Comparison of ENCODE assay signal across 8 cellular contexts in the genomic region with DNA sequence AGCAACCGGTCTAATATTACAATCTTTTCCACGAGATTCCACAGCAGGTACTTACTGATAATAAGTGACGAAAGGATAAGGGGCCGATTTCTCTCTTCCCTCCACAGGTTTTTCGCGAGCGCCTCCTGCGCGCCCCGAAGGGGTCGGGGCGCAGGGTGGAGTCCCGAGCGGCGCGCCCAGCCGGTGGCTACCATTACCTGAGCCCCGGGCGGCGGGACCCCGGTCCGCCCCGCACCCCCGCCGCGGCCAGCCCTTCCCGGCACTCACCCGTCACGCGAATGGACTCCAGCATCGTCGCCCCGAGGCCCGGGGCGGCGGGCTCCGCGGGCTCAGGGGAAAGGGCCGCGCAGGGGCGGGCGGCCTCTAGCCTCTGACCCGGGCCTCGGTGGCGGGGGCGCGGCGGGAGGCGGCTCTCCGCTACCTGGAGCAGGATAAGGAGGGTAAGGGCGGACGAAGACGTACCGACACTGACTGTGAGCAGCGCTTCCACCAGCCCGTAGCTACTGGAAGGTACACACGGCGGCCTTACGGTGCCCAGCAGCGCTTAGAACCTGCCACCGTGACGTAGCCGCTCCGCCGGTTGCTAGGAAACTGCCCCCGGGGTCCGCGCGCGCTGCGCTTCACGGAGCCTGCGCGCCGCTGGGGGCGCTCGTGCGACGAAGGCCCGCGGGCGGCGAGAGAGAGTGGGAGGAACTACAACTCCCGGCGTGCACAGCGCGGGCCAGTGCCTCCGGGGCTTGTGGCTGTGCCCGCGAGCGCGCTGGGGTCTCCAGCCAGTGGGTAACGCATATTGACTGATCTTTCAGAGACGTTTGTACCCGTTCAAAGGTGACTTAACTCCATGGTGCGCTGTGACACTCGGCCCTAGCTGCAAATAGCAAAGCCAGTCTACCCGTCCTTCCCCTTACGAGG. TPM values are rescaled to one million over a fixed set of nuclear protein-coding genes. Genes with fewer than 3 reads are reported as not detected.
DNase-seq lines count a peak whose midpoint lies in the region; ATAC-seq and TF ChIP-seq lines count a peak whose summit lies in the region.

No MANE protein-coding gene starts in this region.

- POLR2A ChIA-PET in AG04449 (lab: Yijun Ruan, JAX) (interaction anchor here (0.5 kb wide), 1 partner anchor 30 kb away, joined by 3 read pairs; no protein-coding TSS in a partner anchor), activated B cell treated with CpG ODN at 0.5 μM for 24 hours (lab: Charles Lee) (interaction anchor here (0.9 to 1.3 kb wide), 3 partner anchors 33 to 672 kb away, joined by 3 read pairs; a partner anchor contains a TSS)

- CTCF ChIA-PET in AG04449 (lab: Yijun Ruan, JAX): interaction anchor here (0.6 to 3.9 kb wide), 23 partner anchors 10 to 373 kb away, joined by 3 to 63 read pairs (median 4); a partner anchor contains a TSS
- CTCF ChIA-PET in activated B cell treated with CpG ODN at 0.5 μM for 24 hours (lab: Charles Lee): interaction anchor here (0.7 to 2.4 kb wide), 6 partner anchors 8 to 671 kb away, joined by 3 to 6 read pairs (median 4); a partner anchor contains a TSS

- no peaks in the 10 kb centered on the region for H3K9me3 Mint-ChIP-seq in activated B cell treated with CpG ODN at 0.5 μM for 24 hours

- no peaks in the 10 kb centered on the region for H3K36me3 Mint-ChIP-seq in activated B cell treated with CpG ODN at 0.5 μM for 24 hours (ENCODE audit: low read depth)

- peaks cover 5% of the 10 kb centered on the region for H3K4me1 Mint-ChIP-seq in activated B cell treated with CpG ODN at 0.5 μM for 24 hours

- peak overlapping the region; percentile 92 for H3K4me3 Mint-ChIP-seq in activated B cell treated with CpG ODN at 0.5 μM for 24 hours

- peak overlapping the region; percentile 72 for H3K27ac ChIP-seq in caudate nucleus (ENCODE audit: low read depth, low read length)

- DNase-seq in AG04449 (ENCODE audit: low read depth, low spot score) (no peak), NCI-H2196 (lab: John Stamatoyannopoulos, UW; ENCODE audit: unreplicated experiment) (peak; percentile 96), activated B cell treated with CpG ODN at 0.5 μM for 24 hours (peak; percentile 93), caudate nucleus (lab: John Stamatoyannopoulos, UW) (peak in 60 of 61 donors; percentile 48 to 93 (median 84)), inferior parietal cortex (ENCODE audit: extremely low spot score) (peak; percentile 92), smooth muscle cell of the brain vasculature (ENCODE audit: low read depth, low spot score) (peak; percentile 65)

- H3K4me3 ChIP-seq in AG04449 (ENCODE audit: low read depth, low read length): peak overlapping the region; percentile 88

- H3K27ac Mint-ChIP-seq in activated B cell treated with CpG ODN at 0.5 μM for 24 hours: peak overlapping the region; percentile 30

- ATAC-seq in GM18873 (IDR thresholded peaks at IDR 0.05; ENCODE audit: low FRiP score, unreplicated experiment): peak; percentile 92
- peak; percentile 99 for ATAC-seq in HG03159 (IDR thresholded peaks at IDR 0.05; ENCODE audit: unreplicated experiment)
- peak; percentile 98 for ATAC-seq in activated B cell treated with CpG ODN at 0.5 μM for 24 hours (ENCODE audit: low read depth)

- peak; percentile 87 for TF ChIP-seq CTCF in AG04449 (IDR thresholded peaks at IDR 0.05; ENCODE audit: insufficient read depth, low read length, missing control alignments)
- TF ChIP-seq CTCF in activated B cell treated with CpG ODN at 0.5 μM for 24 hours (IDR thresholded peaks at IDR 0.05): no peak

- peaks cover 6% of the 10 kb centered on the region for H3K27me3 Mint-ChIP-seq in activated B cell treated with CpG ODN at 0.5 μM for 24 hours

- intact Hi-C loops in activated B cell treated with CpG ODN at 0.5 μM for 24 hours (cut with micrococcal nuclease): loop anchor here (1.0 to 10.0 kb wide), 8 partner anchors 22 to 1330 kb away; a partner anchor contains a TSS

RNA-seq across cellular contexts. Expression of a gene that starts 22.8 kb away (rescaled TPM):
- 0.29 and 0.73 TPM in 2 replicates for total RNA-seq in activated B cell treated with CpG ODN at 0.5 μM for 24 hours
